In the genomic region with DNA sequence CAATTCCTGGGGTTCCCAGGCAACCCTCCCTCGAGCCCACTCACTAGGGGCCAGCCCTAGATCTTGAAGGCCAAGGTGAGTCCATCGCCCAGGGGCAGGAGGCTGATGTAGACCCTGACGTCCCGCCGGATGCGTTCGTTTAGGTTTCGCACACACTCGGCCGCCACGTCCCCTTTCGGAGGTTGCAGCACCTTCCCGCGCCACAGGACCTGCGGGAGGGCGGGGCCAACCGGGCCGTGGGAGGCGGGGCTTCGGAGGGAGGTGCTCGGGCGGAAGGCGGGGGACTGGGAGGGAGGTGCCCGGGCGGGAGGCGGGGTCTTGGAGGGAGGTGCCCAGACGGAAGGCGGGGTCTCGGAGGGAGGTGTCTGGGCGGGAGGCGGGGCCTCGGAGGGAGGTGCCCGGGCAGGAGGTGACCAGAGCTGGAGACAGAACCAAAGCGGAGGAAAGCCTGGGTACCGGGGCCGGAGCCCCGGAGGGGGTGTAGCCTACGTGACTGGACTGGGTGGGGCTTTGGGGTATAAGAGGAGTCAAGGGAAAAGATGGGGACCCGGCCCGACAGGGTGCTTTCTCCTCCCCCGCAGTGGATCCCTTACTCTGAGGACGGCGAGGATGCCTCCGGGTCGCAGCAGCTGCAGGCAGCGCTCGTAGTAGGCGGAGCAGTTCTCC, we compare ENCODE assay signal across 8 cellular contexts. TPM values are rescaled to one million over a fixed set of nuclear protein-coding genes. Genes with fewer than 3 reads are reported as not detected.
A peak's percentile ranks its signal among the peaks of the same experiment; 100 is the strongest.
DNase-seq lines count a peak whose midpoint lies in the region; ATAC-seq and TF ChIP-seq lines count a peak whose summit lies in the region.

No MANE protein-coding gene starts in this region.

- H3K27ac ChIP-seq in SJCRH30 (no peak overlapping the region), gastroesophageal sphincter (peak overlapping the region; percentile 72 to 95 (median 90)), suprapubic skin (peak overlapping the region; percentile 83)

- peak in 1 of 2 donors; percentile 25 for TF ChIP-seq POLR2A in gastroesophageal sphincter (IDR thresholded peaks at IDR 0.05)
- no peak for TF ChIP-seq POLR2A in suprapubic skin (IDR thresholded peaks at IDR 0.05)

- DNase-seq in DMS53 (lab: John Stamatoyannopoulos, UW) (peak; percentile 98), LHCN-M2 (ENCODE audit: low read depth) (peak; percentile 80), SJCRH30 (peak; percentile 80 to 88), occipital lobe (lab: John Stamatoyannopoulos, UW) (peak; percentile 72), suprapubic skin (ENCODE audit: low spot score in 2 of 2) (peak; percentile 98)
- peak; percentile 98 for DNase-seq in activated naive CD4-positive, alpha-beta T cell treated with anti-CD3 and anti-CD28 coated beads, Interleukin-2, amount 10 ng/mL, durations not matched to agents 7 days and 5 days

- H3K9me3 ChIP-seq in SJCRH30 (replicated peaks) (no peaks in the 10 kb centered on the region), gastroesophageal sphincter (no peaks in the 10 kb centered on the region), suprapubic skin (no peaks in the 10 kb centered on the region)

- H3K4me1 Mint-ChIP-seq in activated naive CD4-positive, alpha-beta T cell treated with anti-CD3 and anti-CD28 coated beads, Interleukin-2, amount 10 ng/mL, durations not matched to agents 7 days and 5 days, result peaks cover 30% of the 10 kb centered on the region

- H3K4me3 Mint-ChIP-seq in activated naive CD4-positive, alpha-beta T cell treated with anti-CD3 and anti-CD28 coated beads, Interleukin-2, amount 10 ng/mL, durations not matched to agents 7 days and 5 days, result peak overlapping the region; percentile 80

- H3K36me3 ChIP-seq in SJCRH30, result peaks cover 37% of the 10 kb centered on the region
- H3K36me3 ChIP-seq in gastroesophageal sphincter, result peaks cover 0 to 32% of the 10 kb centered on the region in 2 donors
- H3K36me3 ChIP-seq in suprapubic skin, result peaks cover 28% of the 10 kb centered on the region

- H3K27ac Mint-ChIP-seq in activated naive CD4-positive, alpha-beta T cell treated with anti-CD3 and anti-CD28 coated beads, Interleukin-2, amount 10 ng/mL, durations not matched to agents 7 days and 5 days, result peak overlapping the region; percentile 91

- H3K36me3 Mint-ChIP-seq in activated naive CD4-positive, alpha-beta T cell treated with anti-CD3 and anti-CD28 coated beads, Interleukin-2, amount 10 ng/mL, durations not matched to agents 7 days and 5 days, result peaks cover 31% of the 10 kb centered on the region

- 0% methylated on average over 4 to 6 of the region's 48 CpGs for WGBS in gastroesophageal sphincter (ENCODE audit: low coverage in 1 of 2), 2 donors
- WGBS in suprapubic skin, result 3% methylated on average over 26 of the region's 48 CpGs

- ATAC-seq in GM21825 (IDR thresholded peaks at IDR 0.05; ENCODE audit: unreplicated experiment) (peak; percentile 44), gastroesophageal sphincter (peak; percentile 87)

- no peaks in the 10 kb centered on the region for H3K27me3 Mint-ChIP-seq in activated naive CD4-positive, alpha-beta T cell treated with anti-CD3 and anti-CD28 coated beads, Interleukin-2, amount 10 ng/mL, durations not matched to agents 7 days and 5 days

- H3K4me3 ChIP-seq in SJCRH30 (peak overlapping the region; percentile 69), gastroesophageal sphincter (peak overlapping the region; percentile 75 to 89), suprapubic skin (peak overlapping the region; percentile 91)

- H3K4me1 ChIP-seq in SJCRH30, result no peaks in the 10 kb centered on the region
- peaks cover 0 to 43% (median 0%) of the 10 kb centered on the region in 3 donors for H3K4me1 ChIP-seq in gastroesophageal sphincter
- peaks cover 38% of the 10 kb centered on the region for H3K4me1 ChIP-seq in suprapubic skin

- no peaks in the 10 kb centered on the region for H3K27me3 ChIP-seq in SJCRH30
- no peaks in the 10 kb centered on the region for H3K27me3 ChIP-seq in gastroesophageal sphincter
- H3K27me3 ChIP-seq in suprapubic skin, result no peaks in the 10 kb centered on the region

- CTCF ChIA-PET in activated naive CD4-positive, alpha-beta T cell treated with anti-CD3 and anti-CD28 coated beads, Interleukin-2, amount 10 ng/mL, durations not matched to agents 7 days and 5 days (lab: Charles Lee), result interaction anchor here (1.0 to 13.6 kb wide), 7 partner anchors 17 to 991 kb away, joined by 3 to 217 read pairs (median 24); partner anchors contain the start of gene VDAC2

- no peak for TF ChIP-seq CTCF in gastroesophageal sphincter (IDR thresholded peaks at IDR 0.05)
- TF ChIP-seq CTCF in suprapubic skin (IDR thresholded peaks at IDR 0.05), result no peak

- no peaks in the 10 kb centered on the region for H3K9me3 Mint-ChIP-seq in activated naive CD4-positive, alpha-beta T cell treated with anti-CD3 and anti-CD28 coated beads, Interleukin-2, amount 10 ng/mL, durations not matched to agents 7 days and 5 days

- TF ChIP-seq EP300 in gastroesophageal sphincter (IDR thresholded peaks at IDR 0.05) (no peak), suprapubic skin (IDR thresholded peaks at IDR 0.05) (no peak)

RNA-seq across cellular contexts. Expression of gene COMTD1, which starts 1.6 kb away (rescaled TPM):
- total RNA-seq in LHCN-M2 (2014; rRNA removed), result 11.5 and 11.7 TPM in 2 replicates
- polyA plus RNA-seq in LHCN-M2 (2012), result 11.3 TPM
- 5.6 and 6.1 TPM in 2 replicates for total RNA-seq in SJCRH30 (2014; rRNA removed; shearing (Covaris generic))
- total RNA-seq in gastroesophageal sphincter, result 10 to 100 TPM; 15.3 to 25.8 (median 21.6) TPM
- 19.7 TPM for total RNA-seq in occipital lobe
- total RNA-seq in suprapubic skin, result 10 to 100 TPM; 32.4 to 69.8 (median 46.7) TPM

RNA-seq across cellular contexts. Expression of gene VDAC2, which starts 23.6 kb away (rescaled TPM):
- total RNA-seq in LHCN-M2 (2014; rRNA removed) (194 and 196 TPM in 2 replicates), gastroesophageal sphincter (100 to 1,000 TPM; 199 to 283 (median 249) TPM), occipital lobe (126 TPM), suprapubic skin (100 to 1,000 TPM; 111 to 196 (median 146) TPM)
- polyA plus RNA-seq in LHCN-M2 (2012), result 218 TPM
- total RNA-seq in SJCRH30 (2014; rRNA removed; shearing (Covaris generic)), result 275 and 285 TPM in 2 replicates
